In the genomic region with DNA sequence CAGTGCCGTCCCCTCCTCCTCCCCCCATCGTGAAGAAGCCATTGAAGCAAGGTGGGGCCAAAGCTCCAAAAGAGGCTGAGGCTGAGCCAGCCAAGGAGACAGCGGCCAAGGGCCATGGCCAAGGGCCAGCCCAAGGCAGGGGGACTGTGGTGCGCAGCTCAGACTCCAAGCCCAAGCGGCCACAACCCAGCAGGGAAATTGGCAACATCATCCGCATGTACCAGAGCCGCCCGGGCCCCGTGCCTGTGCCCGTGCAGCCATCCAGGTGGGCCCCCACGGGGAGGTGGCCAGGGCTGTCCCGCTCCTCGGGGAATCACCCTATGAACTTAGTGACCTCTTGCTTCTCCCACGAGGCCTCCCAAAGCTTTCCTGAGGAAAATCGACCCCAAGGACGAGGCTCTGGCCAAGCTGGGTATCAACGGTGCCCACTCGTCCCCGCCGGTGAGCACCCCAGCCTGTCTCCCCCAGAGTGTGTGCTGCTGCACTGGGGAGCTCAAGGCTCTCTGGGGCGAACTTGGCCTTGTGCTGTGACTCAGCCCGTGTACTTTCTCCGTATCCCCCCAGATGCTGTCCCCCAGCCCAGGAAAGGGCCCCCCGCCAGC, we compare ENCODE assay signal across 25 cellular contexts. TPM values are rescaled to one million over a fixed set of nuclear protein-coding genes. Genes with fewer than 3 reads are reported as not detected.
"Had no signal": no experiment of that assay in that cellular context is flagged by ENCODE, and none has a peak within 500 bp of the region (broad histone marks: within the 10 kb centered on the region; RNA-seq: fewer than 3 reads in every experiment).

No MANE protein-coding gene starts in this region.

- H3K27ac ChIP-seq: breast epithelium had no signal

- H3K9me3 ChIP-seq: breast epithelium had no signal

- H3K4me1 ChIP-seq: breast epithelium had no signal

- H3K27me3 ChIP-seq: breast epithelium had no signal

- H3K4me3 ChIP-seq: breast epithelium had no signal

- ATAC-seq: activated CD8-positive, alpha-beta T cell treated with anti-CD3 and anti-CD28 coated beads, Interleukin-2, amount 10 ng/mL, durations not matched to agents 7 days and 5 days; T-helper 17 cell; WTC11 had no signal

- DNase-seq: activated CD4-positive, alpha-beta T cell treated with anti-CD3 and anti-CD28 coated beads for 48 hours; activated CD4-positive, alpha-beta T cell treated with anti-CD3 and anti-CD28 coated beads, Interleukin-2, amount 50 U/mL, for 4 hours; activated CD4-positive, CD25-positive, alpha-beta regulatory T cell treated with anti-CD3 and anti-CD28 coated beads, Interleukin-2, amount 50 U/mL, for 72 hours; activated CD8-positive, alpha-beta memory T cell treated with anti-CD3 and anti-CD28 coated beads, Interleukin-2, amount 50 U/mL, for 48 hours; activated CD8-positive, alpha-beta T cell treated with anti-CD3 and anti-CD28 coated beads, Interleukin-2, amount 10 ng/mL, durations not matched to agents 7 days and 5 days; activated naive CD4-positive, alpha-beta T cell; activated T-cell treated with anti-CD3 and anti-CD28 coated beads, Interleukin-2, amount 50 U/mL, for 1 hour; caudate nucleus; Karpas-422; MM.1S; NCI-H1105; NCI-H1436; NCI-H1694 treated with DMSO at 0.1 percent for 48 hours; NCI-H2029 treated with DMSO at 0.1 percent for 48 hours; NCI-H345; NCI-H510A; NCI-H526 treated with DMSO at 0.1 percent for 48 hours; NK-92 treated with Interleukin-12 subunit alpha and Interleukin-12 subunit beta, amount 100 ng/mL, for 24 hours; OCI-M1; SHP77 treated with DMSO at 0.1 percent for 48 hours; T-helper 17 cell; T-helper 9 cell had no signal

RNA-seq across cellular contexts. Expression of gene SMIM5, which starts 16.6 kb away (rescaled TPM):
- total RNA-seq: SK-MEL-5, WTC11 had no signal
